ENCODE assay signal across 21 cellular contexts in the genomic region with DNA sequence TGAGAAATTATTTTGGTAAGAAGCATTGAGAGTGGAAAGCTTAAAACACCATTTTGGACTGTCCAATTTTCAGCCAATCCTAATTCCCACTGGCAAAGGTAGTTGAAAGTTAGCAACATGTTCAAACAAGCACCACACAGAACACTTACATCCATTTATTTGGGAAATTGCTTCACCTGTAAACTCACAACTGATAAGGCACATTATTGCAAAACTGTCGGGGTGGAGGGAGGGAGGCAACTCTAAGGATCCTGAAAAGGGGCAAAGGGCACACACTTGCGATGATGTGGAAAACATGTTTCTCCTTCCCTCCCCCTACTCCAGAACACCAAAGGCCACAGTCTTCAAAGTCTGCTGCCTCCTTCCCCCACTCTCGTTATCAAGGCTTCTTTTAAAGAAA.
"Had no signal": no experiment of that assay in that cellular context is flagged by ENCODE, and none has a peak within 500 bp of the region (broad histone marks: within the 10 kb centered on the region; RNA-seq: fewer than 3 reads in every experiment).

No MANE protein-coding gene starts in this region.

- H3K27ac ChIP-seq: adrenal gland, cardiac muscle cell, epithelial cell of prostate, neutrophil, tibial artery, vagina, WERI-Rb-1 had no signal

- H3K4me1 ChIP-seq: adrenal gland, tibial artery, vagina had no signal

- FAIRE-seq: kidney had no signal

- DNase-seq: activated CD4-positive, alpha-beta T cell treated with anti-CD3 and anti-CD28 coated beads for 1 hour; activated CD8-positive, alpha-beta memory T cell treated with anti-CD3 and anti-CD28 coated beads for 24 hours; activated effector memory CD4-positive, alpha-beta T cell treated with anti-CD3 and anti-CD28 coated beads, Interleukin-2, amount 50 U/mL, for 16 hours; activated naive CD4-positive, alpha-beta T cell treated with anti-CD3 and anti-CD28 coated beads, Interleukin-2, amount 50 U/mL, for 16 hours; activated T-cell treated with anti-CD3 and anti-CD28 coated beads, Interleukin-2, amount 50 U/mL, for 72 hours; adrenal gland; dermis blood vessel endothelial cell; effector memory CD4-positive, alpha-beta T cell; foreskin fibroblast; hypothalamus; kidney; stimulated activated CD4-positive, alpha-beta T cell treated with anti-CD3 and anti-CD28 coated beads, Interleukin-1b, Interleukin-23, amount 100 ng/mL, for 48 hours; stimulated activated CD8-positive, alpha-beta memory T cell treated with anti-CD3 and anti-CD28 coated beads, Interleukin-4, amount 100 ng/mL, for 48 hours; stimulated activated naive CD4-positive, alpha-beta T cell treated with Interleukin-2 at 50 U/mL for 16 hours; tibial artery; WERI-Rb-1 had no signal

- H3K27me3 Mint-ChIP-seq: natural killer cell treated with Interleukin-12 subunit alpha and Interleukin-12 subunit beta and Interleukin-15 and Interleukin-18, amount 100 ng/mL, for 72 hours had no signal

- H3K9me3 ChIP-seq: adrenal gland, neutrophil, tibial artery, vagina had no signal

- ATAC-seq: activated T-cell treated with anti-CD3 and anti-CD28 coated beads, Interleukin-2, amount 50 U/mL, for 72 hours; natural killer cell treated with Interleukin-12 subunit alpha and Interleukin-12 subunit beta and Interleukin-15 and Interleukin-18, amount 100 ng/mL, for 72 hours had no signal

- H3K4me3 Mint-ChIP-seq: activated T-cell treated with anti-CD3 and anti-CD28 coated beads, Interleukin-2, amount 50 U/mL, for 72 hours; natural killer cell treated with Interleukin-12 subunit alpha and Interleukin-12 subunit beta and Interleukin-15 and Interleukin-18, amount 100 ng/mL, for 72 hours had no signal

- H3K27ac Mint-ChIP-seq: activated T-cell treated with anti-CD3 and anti-CD28 coated beads, Interleukin-2, amount 50 U/mL, for 72 hours; natural killer cell treated with Interleukin-12 subunit alpha and Interleukin-12 subunit beta and Interleukin-15 and Interleukin-18, amount 100 ng/mL, for 72 hours had no signal

- H3K4me3 ChIP-seq: adrenal gland, cardiac muscle cell, tibial artery, vagina had no signal

- H3K9me3 Mint-ChIP-seq: activated T-cell treated with anti-CD3 and anti-CD28 coated beads, Interleukin-2, amount 50 U/mL, for 72 hours; natural killer cell treated with Interleukin-12 subunit alpha and Interleukin-12 subunit beta and Interleukin-15 and Interleukin-18, amount 100 ng/mL, for 72 hours had no signal

- H3K27me3 ChIP-seq: adrenal gland, cardiac muscle cell, neutrophil, tibial artery, vagina had no signal
